Comparison of ENCODE assay signal across 33 cellular contexts in the genomic region with DNA sequence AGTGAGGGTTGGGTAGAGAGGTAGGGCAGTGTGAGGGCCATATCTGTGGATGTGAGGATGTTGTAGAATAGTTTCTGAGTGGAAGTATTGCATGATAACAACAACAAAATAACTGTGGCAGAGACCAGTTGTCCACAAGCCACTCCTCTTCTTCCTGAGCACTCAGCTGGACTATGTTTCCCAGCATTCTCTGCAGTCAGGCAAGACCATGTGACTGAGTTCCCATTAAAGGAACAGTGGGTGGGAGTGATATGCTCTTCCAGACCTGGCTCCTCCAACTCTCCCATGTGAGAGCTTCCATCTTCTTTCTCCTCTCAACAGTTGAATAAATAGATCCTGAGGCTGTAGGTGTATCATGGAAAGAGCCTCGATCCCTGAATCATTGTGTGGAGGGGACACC.
"Had no signal": no experiment of that assay in that cellular context is flagged by ENCODE, and none has a peak within 500 bp of the region (broad histone marks: within the 10 kb centered on the region; RNA-seq: fewer than 3 reads in every experiment).

No MANE protein-coding gene starts in this region.

- H3K4me1 ChIP-seq: adrenal gland, body of pancreas, Peyer's patch, SJSA1 had no signal

- H3K4me3 ChIP-seq: adrenal gland, body of pancreas, Peyer's patch, SJSA1 had no signal

- DNase-seq: activated CD4-positive, alpha-beta memory T cell treated with anti-CD3 and anti-CD28 coated beads, Interleukin-2, amount 10 ng/mL, durations not matched to agents 7 days and 5 days; activated CD4-positive, alpha-beta T cell treated with anti-CD3 and anti-CD28 coated beads for 1 hour; activated CD4-positive, alpha-beta T cell treated with anti-CD3 and anti-CD28 coated beads for 48 hours; activated CD4-positive, CD25-positive, alpha-beta regulatory T cell; activated gamma-delta T cell; activated naive CD4-positive, alpha-beta T cell treated with Interleukin-2 at 50 U/mL for 16 hours; activated T-cell treated with anti-CD3 and anti-CD28 coated beads, Interleukin-2, amount 50 U/mL, for 24 hours; adrenal gland; body of pancreas; caudate nucleus; cerebellar nuclear complex; Kasumi-1; KG1; MM.1S; MV-4-11; NCI-H1092; NCI-H1436 treated with DMSO at 0.1 percent for 48 hours; NCI-H1694 treated with DMSO at 0.1 percent for 48 hours; NCI-H2029; NCI-H226; NCI-H446 treated with DMSO at 0.1 percent for 48 hours; NCI-H524; NK-92 treated with Interleukin-12 subunit alpha and Interleukin-12 subunit beta, amount 100 ng/mL, for 24 hours; PC-3; Peyer's patch; RPMI8226; SHP77 treated with DMSO at 0.1 percent for 48 hours; SW 1271; T-helper 1 cell; T-helper 2 cell; T-helper 9 cell had no signal

- H3K36me3 ChIP-seq: adrenal gland, Peyer's patch, SJSA1 had no signal

- H3K27ac ChIP-seq: adrenal gland, body of pancreas, Peyer's patch, SJSA1, VCaP had no signal

- H3K27me3 ChIP-seq: adrenal gland, body of pancreas, Peyer's patch, SJSA1 had no signal
